In genomic region chr17:59151007-59151406, GRCh38 we compare ENCODE assay signal across 23 cellular contexts. TPM values are rescaled to one million over a fixed set of nuclear protein-coding genes. Genes with fewer than 3 reads are reported as not detected.
DNase-seq lines count a peak whose midpoint lies in the region; ATAC-seq and TF ChIP-seq lines count a peak whose summit lies in the region.
"Had no signal": no experiment of that assay in that cellular context is flagged by ENCODE, and none has a peak within 500 bp of the region (broad histone marks: within the 10 kb centered on the region; RNA-seq: fewer than 3 reads in every experiment).

No MANE protein-coding gene starts in this region.

- peak overlapping the region; percentile 55 for H3K4me3 Mint-ChIP-seq in T-helper 2 cell treated with Interferon-gamma antibody and Interleukin-4, amounts not matched to agents 5 μg/mL and 100 μg/mL, for 36 hours
- H3K4me3 Mint-ChIP-seq: natural killer cell; stimulated activated memory B cell treated with anti-CD40 and anti-IgM and Interleukin-4, amounts not matched to agents 10 μg/mL and 1 μg/mL and 100 μg/mL, for 72 hours had no signal

- H3K27me3 Mint-ChIP-seq in T-helper 2 cell treated with Interferon-gamma antibody and Interleukin-4, amounts not matched to agents 5 μg/mL and 100 μg/mL, for 36 hours (ENCODE audit: low read depth), result no peaks in the 10 kb centered on the region
- H3K27me3 Mint-ChIP-seq: activated naive CD8-positive, alpha-beta T cell; activated T-cell treated with anti-CD3 and anti-CD28 coated beads, Interleukin-2, amount 50 U/mL, for 24 hours; stimulated activated memory B cell treated with anti-CD40 and anti-IgM and Interleukin-4, amounts not matched to agents 10 μg/mL and 1 μg/mL and 100 μg/mL, for 72 hours had no signal

- peaks cover 38% of the 10 kb centered on the region for H3K4me1 Mint-ChIP-seq in T-helper 2 cell treated with Interferon-gamma antibody and Interleukin-4, amounts not matched to agents 5 μg/mL and 100 μg/mL, for 36 hours (ENCODE audit: low read depth)

- ATAC-seq in SK-N-SH treated with all-trans-retinoic acid at 6 μM for 48 hours, result no peak
- no peak for ATAC-seq in GM21367 (IDR thresholded peaks at IDR 0.05; ENCODE audit: unreplicated experiment)
- ATAC-seq in GM21390 (IDR thresholded peaks at IDR 0.05; ENCODE audit: unreplicated experiment), result no peak
- ATAC-seq: esophagus mucosa; HCT116; heart left ventricle; natural killer cell; stimulated activated memory B cell treated with anti-CD40 and anti-IgM and Interleukin-4, amounts not matched to agents 10 μg/mL and 1 μg/mL and 100 μg/mL, for 72 hours had no signal

- H4K20me1 ChIP-seq in SK-N-SH (ENCODE audit: insufficient read depth), result no peaks in the 10 kb centered on the region

- peaks cover 44% of the 10 kb centered on the region for H3F3A ChIP-seq in SK-N-SH (replicated peaks; ENCODE audit: insufficient read depth)

- no peaks in the 10 kb centered on the region for H3K9me3 ChIP-seq in SK-N-SH
- H3K9me3 ChIP-seq: heart left ventricle, tibial artery had no signal

- H3K9me2 ChIP-seq in SK-N-SH, result no peaks in the 10 kb centered on the region

- peaks cover 33% of the 10 kb centered on the region for H3K36me3 Mint-ChIP-seq in T-helper 2 cell treated with Interferon-gamma antibody and Interleukin-4, amounts not matched to agents 5 μg/mL and 100 μg/mL, for 36 hours (ENCODE audit: low read depth)
- H3K36me3 Mint-ChIP-seq: activated naive CD8-positive, alpha-beta T cell; natural killer cell; stimulated activated memory B cell treated with anti-CD40 and anti-IgM and Interleukin-4, amounts not matched to agents 10 μg/mL and 1 μg/mL and 100 μg/mL, for 72 hours had no signal

- TF ChIP-seq EP300 in SK-N-SH (IDR thresholded peaks at IDR 0.05; ENCODE audit: borderline replicate concordance in 1 of 2, low read depth in 1 of 2, low read length in 1 of 2), result no peak

- peak overlapping the region in 1 of 2 experiments; percentile 85; a peak in 2 of 4 replicates for H3K27ac ChIP-seq in SK-N-SH (ENCODE audit: low read depth in 2 of 2, low read length in 1 of 2)
- H3K27ac ChIP-seq: C4-2B, heart left ventricle, tibial artery had no signal

- peak overlapping the region; percentile 89 for H3K4me2 ChIP-seq in SK-N-SH

- WGBS in SK-N-SH (ENCODE audit: low lambda C conversion rate), result 83% methylated on average over 5 of the region's 5 CpGs

- H3K4me3 ChIP-seq in SK-N-SH (ENCODE audit: low read depth in 2 of 2, low read length in 1 of 2), result no peak overlapping the region
- H3K4me3 ChIP-seq in fibroblast of villous mesenchyme (ENCODE audit: low read depth, low read length), result no peak overlapping the region
- H3K4me3 ChIP-seq: heart left ventricle, tibial artery had no signal

- TF ChIP-seq RAD21 in SK-N-SH (IDR thresholded peaks at IDR 0.05; ENCODE audit: low read length), result no peak

- peaks cover 86% of the 10 kb centered on the region for H3K79me2 ChIP-seq in SK-N-SH (ENCODE audit: insufficient read depth)

- H3K9ac ChIP-seq in SK-N-SH, result peak overlapping the region; percentile 87; the same call in 1 of the 2 replicates

- no peak for TF ChIP-seq CTCF in SK-N-SH (IDR thresholded peaks at IDR 0.05)
- TF ChIP-seq CTCF in fibroblast of villous mesenchyme (IDR thresholded peaks at IDR 0.05; ENCODE audit: insufficient read depth, low read depth, low read length), result no peak

- no peaks in the 10 kb centered on the region for H3K27me3 ChIP-seq in SK-N-SH (ENCODE audit: insufficient read depth)
- H3K27me3 ChIP-seq: heart left ventricle, tibial artery had no signal

- POLR2A ChIA-PET in SK-N-SH (lab: Yijun Ruan, JAX), result no interaction called here

- peaks cover 0 to 3% of the 10 kb centered on the region in 2 experiments for H3K36me3 ChIP-seq in SK-N-SH (replicated peaks in 1 of 2; ENCODE audit: control insufficient read depth in 1 of 2, insufficient read depth in 2 of 2, low read length in 1 of 2)
- H3K36me3 ChIP-seq: heart left ventricle, tibial artery had no signal

- H3K9me3 Mint-ChIP-seq in T-helper 2 cell treated with Interferon-gamma antibody and Interleukin-4, amounts not matched to agents 5 μg/mL and 100 μg/mL, for 36 hours, result no peaks in the 10 kb centered on the region
- H3K9me3 Mint-ChIP-seq: activated T-cell treated with anti-CD3 and anti-CD28 coated beads, Interleukin-2, amount 50 U/mL, for 24 hours; natural killer cell; stimulated activated memory B cell treated with anti-CD40 and anti-IgM and Interleukin-4, amounts not matched to agents 10 μg/mL and 1 μg/mL and 100 μg/mL, for 72 hours had no signal

- no peak overlapping the region for H2AFZ ChIP-seq in SK-N-SH (ENCODE audit: low read depth)

- H3K27ac Mint-ChIP-seq in T-helper 2 cell treated with Interferon-gamma antibody and Interleukin-4, amounts not matched to agents 5 μg/mL and 100 μg/mL, for 36 hours, result no peak overlapping the region
- H3K27ac Mint-ChIP-seq: activated naive CD8-positive, alpha-beta T cell; activated T-cell treated with anti-CD3 and anti-CD28 coated beads, Interleukin-2, amount 50 U/mL, for 24 hours; natural killer cell; stimulated activated memory B cell treated with anti-CD40 and anti-IgM and Interleukin-4, amounts not matched to agents 10 μg/mL and 1 μg/mL and 100 μg/mL, for 72 hours had no signal

- DNase-seq in SK-N-SH (no peak), fibroblast of villous mesenchyme (ENCODE audit: low read depth) (peak; percentile 8), T1000 (lab: John Stamatoyannopoulos, UW) (no peak)
- DNase-seq in T-helper 2 cell treated with Interferon-gamma antibody and Interleukin-4, amounts not matched to agents 5 μg/mL and 100 μg/mL, for 36 hours (ENCODE audit: low spot score), result no peak
- no peak for DNase-seq in activated CD8-positive, alpha-beta memory T cell treated with anti-CD3 and anti-CD28 coated beads for 24 hours
- DNase-seq: 8988T; activated CD4-positive, alpha-beta T cell treated with anti-CD3 and anti-CD28 coated beads, Interleukin-2, amount 50 U/mL, for 4 hours; activated T-cell treated with anti-CD3 and anti-CD28 coated beads, Interleukin-2, amount 50 U/mL, for 24 hours; heart left ventricle; islet precursor cell; mammary epithelial cell; natural killer cell; NCI-H187; NCI-H510A treated with DMSO at 0.1 percent for 48 hours; tibial artery had no signal

- peaks cover 11 to 19% of the 10 kb centered on the region in 2 experiments; a peak in 2 of 4 replicates for H3K4me1 ChIP-seq in SK-N-SH (ENCODE audit: control insufficient read depth in 1 of 2, insufficient read depth in 2 of 2, low read depth in 1 of 2, low read length in 1 of 2)

- CTCF ChIA-PET in SK-N-SH (lab: Yijun Ruan, JAX), result interaction anchor here (1.0 to 1.9 kb wide), 4 partner anchors 9 to 17 kb away, joined by 3 to 9 read pairs (median 4); no protein-coding TSS in a partner anchor

TF ChIP-seq in SK-N-SH, 30 proteins besides CTCF, POLR2A, EP300 and RAD21 (continues in another document):
- no peak for TF ChIP-seq TCF12 (IDR thresholded peaks at IDR 0.05)
- no peak for TF ChIP-seq GABPA (IDR thresholded peaks at IDR 0.05; ENCODE audit: low read depth)
- TF ChIP-seq SMC3 (IDR thresholded peaks at IDR 0.05; ENCODE audit: low read depth, low read length), result no peak
- TF ChIP-seq ELF1 (IDR thresholded peaks at IDR 0.05), result no peak
- no peak for TF ChIP-seq CHD2 (IDR thresholded peaks at IDR 0.05; ENCODE audit: low read length, partially characterized antibody)
- no peak for TF ChIP-seq POLR2AphosphoS5 (IDR thresholded peaks at IDR 0.05; ENCODE audit: low read depth, low read length)
- no peak for TF ChIP-seq JUND (IDR thresholded peaks at IDR 0.05)
- TF ChIP-seq FOSL2 (IDR thresholded peaks at IDR 0.05; ENCODE audit: borderline replicate concordance, low read depth), result no peak
- no peak for TF ChIP-seq USF1 (IDR thresholded peaks at IDR 0.05; ENCODE audit: borderline replicate concordance, low read depth)

TF ChIP-seq in SK-N-SH treated with all-trans-retinoic acid at 6 μM for 48 hours, 23 proteins besides CTCF, POLR2A, EP300 and RAD21 (continues in another document):
- TF ChIP-seq ZFP3 (CRISPR knock-in tag; IDR thresholded peaks at IDR 0.05) (no peak), SNAI2 (CRISPR knock-in tag; IDR thresholded peaks at IDR 0.05) (no peak), ZNF70 (CRISPR knock-in tag; IDR thresholded peaks at IDR 0.05) (no peak), RARB (CRISPR knock-in tag; IDR thresholded peaks at IDR 0.05) (no peak), CSDC2 (CRISPR knock-in tag; IDR thresholded peaks at IDR 0.05) (no peak), ARNTL (CRISPR knock-in tag; IDR thresholded peaks at IDR 0.05; ENCODE audit: borderline replicate concordance, low read depth) (no peak), GLIS3 (CRISPR knock-in tag; IDR thresholded peaks at IDR 0.05) (no peak), OSR1 (CRISPR knock-in tag; IDR thresholded peaks at IDR 0.05) (no peak), CSRNP3 (CRISPR knock-in tag; IDR thresholded peaks at IDR 0.05) (no peak), ESRRG (CRISPR knock-in tag; IDR thresholded peaks at IDR 0.05) (no peak), PPARA (CRISPR knock-in tag; IDR thresholded peaks at IDR 0.05; ENCODE audit: borderline replicate concordance) (no peak)

RNA-seq across cellular contexts. Expression of gene SKA2, which starts 4.0 kb away (rescaled TPM):
- polyA plus RNA-seq in SK-N-SH (2012; rRNA removed), result 12.8 and 14.4 TPM in 2 replicates
- polyA plus RNA-seq in SK-N-SH (2012; cell fraction: cytosol; rRNA removed), result 22.5 and 31.0 TPM in 2 replicates
- 1.7 and 2.4 TPM in 2 replicates for polyA plus RNA-seq in SK-N-SH (2012; cell fraction: nucleus; rRNA removed)
- total RNA-seq in fibroblast of villous mesenchyme, result 52.2 and 68.2 TPM in 2 replicates

RNA-seq across cellular contexts. Expression of gene PRR11, which starts 4.5 kb away (rescaled TPM):
- 25.8 and 28.4 TPM in 2 replicates for polyA plus RNA-seq in SK-N-SH (2012; rRNA removed)
- polyA plus RNA-seq in SK-N-SH (2012; cell fraction: cytosol; rRNA removed), result 27.2 and 29.5 TPM in 2 replicates
- 4.8 and 6.3 TPM in 2 replicates for polyA plus RNA-seq in SK-N-SH (2012; cell fraction: nucleus; rRNA removed)
- 8.4 and 11.2 TPM in 2 replicates for total RNA-seq in fibroblast of villous mesenchyme

RNA-seq across cellular contexts. Expression of gene TRIM37, which starts 44.3 kb away (rescaled TPM):
- polyA plus RNA-seq in SK-N-SH (2012; rRNA removed), result 20.5 and 28.5 TPM in 2 replicates
- 29.0 and 32.8 TPM in 2 replicates for polyA plus RNA-seq in SK-N-SH (2012; cell fraction: cytosol; rRNA removed)
- 18.1 and 34.0 TPM in 2 replicates for polyA plus RNA-seq in SK-N-SH (2012; cell fraction: nucleus; rRNA removed)
- 44.1 and 62.6 TPM in 2 replicates for total RNA-seq in fibroblast of villous mesenchyme

RNA-seq across cellular contexts. Expression of gene SMG8, which starts 58.8 kb away (rescaled TPM):
- polyA plus RNA-seq in SK-N-SH (2012; rRNA removed), result 11.2 and 15.8 TPM in 2 replicates
- polyA plus RNA-seq in SK-N-SH (2012; cell fraction: cytosol; rRNA removed), result 10.5 and 14.4 TPM in 2 replicates
- polyA plus RNA-seq in SK-N-SH (2012; cell fraction: nucleus; rRNA removed), result 5.9 and 10.6 TPM in 2 replicates
- total RNA-seq in fibroblast of villous mesenchyme, result 19.3 and 32.8 TPM in 2 replicates
